8 cellular contexts compared by ENCODE assay signal in the genomic region with DNA sequence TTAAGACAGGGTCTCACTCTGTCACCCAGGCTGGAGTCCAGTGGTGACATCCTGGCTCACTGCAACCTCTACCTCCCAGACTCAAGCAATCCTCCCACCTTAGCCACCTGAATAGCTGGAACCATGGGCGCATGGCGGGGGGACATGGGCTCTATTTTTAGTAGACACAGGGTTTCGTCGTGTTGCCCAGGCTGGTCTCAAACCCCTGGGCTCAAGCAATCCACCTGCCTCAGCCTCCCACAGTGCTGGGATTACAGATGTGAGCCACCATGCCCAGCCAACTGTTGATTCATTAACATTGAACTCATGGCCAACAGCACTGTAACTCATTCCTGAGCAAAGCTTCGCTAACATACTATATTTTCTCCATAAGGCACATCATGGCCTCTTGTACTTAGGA. TPM values are rescaled to one million over a fixed set of nuclear protein-coding genes. Genes with fewer than 3 reads are reported as not detected.
DNase-seq lines count a peak whose midpoint lies in the region; ATAC-seq and TF ChIP-seq lines count a peak whose summit lies in the region.
"Not testable (repeated sequence)": the region's sequence is repeated elsewhere in the genome, so short reads cannot be mapped to it uniquely, and the experiment has no call there.

No MANE protein-coding gene starts in this region.

- H3K27me3 Mint-ChIP-seq in IgD-negative memory B cell; WTC11 (ENCODE audit: low read depth); activated CD8-positive, alpha-beta memory T cell treated with anti-CD3 and anti-CD28 coated beads, Interleukin-2, amount 10 ng/mL, durations not matched to agents 7 days and 5 days; activated naive CD4-positive, alpha-beta T cell treated with anti-CD3 and anti-CD28 coated beads, Interleukin-2, amount 50 U/mL, for 24 hours; effector memory CD8-positive, alpha-beta T cell; mesothelial cell of epicardium (ENCODE audit: low read depth); progenitor cell of endocrine pancreas: not testable (repeated sequence)

- POLR2A ChIA-PET in WTC11 (lab: Charles Lee): not testable (repeated sequence)

- H3K9me3 ChIP-seq in BLaER1 treated with 17β-estradiol and CSF1 and Interleukin-3, amounts not matched to agents 10 nM and 100 nM (replicated peaks in 1 of 11): peaks cover 0 to 16% (median 0%) of the 10 kb centered on the region in 11 experiments; a peak in 6 of 22 replicates

- H3K4me1 Mint-ChIP-seq in IgD-negative memory B cell: peaks cover 52 to 71% (median 68%) of the 10 kb centered on the region in 3 donors
- H3K4me1 Mint-ChIP-seq in WTC11: peaks cover 21% of the 10 kb centered on the region
- H3K4me1 Mint-ChIP-seq in activated CD8-positive, alpha-beta memory T cell treated with anti-CD3 and anti-CD28 coated beads, Interleukin-2, amount 10 ng/mL, durations not matched to agents 7 days and 5 days: peaks cover 86% of the 10 kb centered on the region
- H3K4me1 Mint-ChIP-seq in activated naive CD4-positive, alpha-beta T cell treated with anti-CD3 and anti-CD28 coated beads, Interleukin-2, amount 50 U/mL, for 24 hours: peaks cover 79% of the 10 kb centered on the region
- H3K4me1 Mint-ChIP-seq in effector memory CD8-positive, alpha-beta T cell (ENCODE audit: low read depth in 2 of 2): peaks cover 62 to 76% of the 10 kb centered on the region in 2 donors
- not testable (repeated sequence) for H3K4me1 Mint-ChIP-seq in mesothelial cell of epicardium
- peaks cover 42% of the 10 kb centered on the region for H3K4me1 Mint-ChIP-seq in progenitor cell of endocrine pancreas (ENCODE audit: low read depth)

- peak overlapping the region; percentile 82 to 98 (median 91); a peak in 21 of 22 replicates for H3K4me2 ChIP-seq in BLaER1 treated with 17β-estradiol and CSF1 and Interleukin-3, amounts not matched to agents 10 nM and 100 nM

- peaks cover 82 to 99% (median 94%) of the 10 kb centered on the region in 10 experiments for H3K4me1 ChIP-seq in BLaER1 treated with 17β-estradiol and CSF1 and Interleukin-3, amounts not matched to agents 10 nM and 100 nM

- H3K9ac ChIP-seq in BLaER1 treated with 17β-estradiol and CSF1 and Interleukin-3, amounts not matched to agents 10 nM and 100 nM: peak overlapping the region in 10 of 11 experiments; percentile 20 to 93 (median 81); a peak in 12 of 22 replicates

- H3K9me3 Mint-ChIP-seq in IgD-negative memory B cell; WTC11; activated CD8-positive, alpha-beta memory T cell treated with anti-CD3 and anti-CD28 coated beads, Interleukin-2, amount 10 ng/mL, durations not matched to agents 7 days and 5 days (ENCODE audit: low read depth); activated naive CD4-positive, alpha-beta T cell treated with anti-CD3 and anti-CD28 coated beads, Interleukin-2, amount 50 U/mL, for 24 hours; effector memory CD8-positive, alpha-beta T cell; mesothelial cell of epicardium; progenitor cell of endocrine pancreas (ENCODE audit: low read depth): not testable (repeated sequence)

- peaks cover 0 to 19% (median 0%) of the 10 kb centered on the region in 11 experiments; a peak in 6 of 22 replicates for H4K20me1 ChIP-seq in BLaER1 treated with 17β-estradiol and CSF1 and Interleukin-3, amounts not matched to agents 10 nM and 100 nM

- not testable (repeated sequence) for DNase-seq in WTC11 (ENCODE audit: low spot score); activated CD8-positive, alpha-beta memory T cell treated with anti-CD3 and anti-CD28 coated beads, Interleukin-2, amount 10 ng/mL, durations not matched to agents 7 days and 5 days; effector memory CD8-positive, alpha-beta T cell; mesothelial cell of epicardium (ENCODE audit: low spot score in 2 of 2, unreplicated experiment in 2 of 2); progenitor cell of endocrine pancreas (ENCODE audit: low spot score, unreplicated experiment)

- TF ChIP-seq CTCF in WTC11 (IDR thresholded peaks at IDR 0.05); mesothelial cell of epicardium (IDR thresholded peaks at IDR 0.05; ENCODE audit: unreplicated experiment); progenitor cell of endocrine pancreas (IDR thresholded peaks at IDR 0.05; ENCODE audit: unreplicated experiment): not testable (repeated sequence)

- peaks cover 0 to 26% (median 0%) of the 10 kb centered on the region in 11 experiments; a peak in 3 of 22 replicates for H3K36me3 ChIP-seq in BLaER1 treated with 17β-estradiol and CSF1 and Interleukin-3, amounts not matched to agents 10 nM and 100 nM

- H3K27me3 ChIP-seq in BLaER1 treated with 17β-estradiol and CSF1 and Interleukin-3, amounts not matched to agents 10 nM and 100 nM: not testable (repeated sequence)

- 0 out of 20 replicates have a peak overlapping the region, but pooled peaks of 1 of the 10 experiments have one; percentile 17 for H3K4me3 ChIP-seq in BLaER1 treated with 17β-estradiol and CSF1 and Interleukin-3, amounts not matched to agents 10 nM and 100 nM

- H3K27ac Mint-ChIP-seq in IgD-negative memory B cell: peak overlapping the region; percentile 66 to 93 (median 75)
- 0 out of 2 replicates have a peak overlapping the region, but pooled peaks have one; percentile 64 for H3K27ac Mint-ChIP-seq in WTC11
- H3K27ac Mint-ChIP-seq in activated CD8-positive, alpha-beta memory T cell treated with anti-CD3 and anti-CD28 coated beads, Interleukin-2, amount 10 ng/mL, durations not matched to agents 7 days and 5 days: peak overlapping the region; percentile 80
- peak overlapping the region; percentile 89 for H3K27ac Mint-ChIP-seq in activated naive CD4-positive, alpha-beta T cell treated with anti-CD3 and anti-CD28 coated beads, Interleukin-2, amount 50 U/mL, for 24 hours
- H3K27ac Mint-ChIP-seq in effector memory CD8-positive, alpha-beta T cell: peak overlapping the region in 1 of 2 donors; percentile 89
- peak overlapping the region; percentile 30 for H3K27ac Mint-ChIP-seq in mesothelial cell of epicardium
- H3K27ac Mint-ChIP-seq in progenitor cell of endocrine pancreas: peak overlapping the region; percentile 60

- CTCF ChIA-PET in WTC11 (lab: Charles Lee); activated CD8-positive, alpha-beta memory T cell treated with anti-CD3 and anti-CD28 coated beads, Interleukin-2, amount 10 ng/mL, durations not matched to agents 7 days and 5 days (lab: Charles Lee): not testable (repeated sequence)

- H3K36me3 Mint-ChIP-seq in IgD-negative memory B cell; WTC11; activated CD8-positive, alpha-beta memory T cell treated with anti-CD3 and anti-CD28 coated beads, Interleukin-2, amount 10 ng/mL, durations not matched to agents 7 days and 5 days; activated naive CD4-positive, alpha-beta T cell treated with anti-CD3 and anti-CD28 coated beads, Interleukin-2, amount 50 U/mL, for 24 hours; mesothelial cell of epicardium; progenitor cell of endocrine pancreas (ENCODE audit: insufficient read depth): not testable (repeated sequence)
- peaks cover 49% of the 10 kb centered on the region for H3K36me3 Mint-ChIP-seq in effector memory CD8-positive, alpha-beta T cell (ENCODE audit: insufficient read depth)

- H3K4me3 Mint-ChIP-seq in IgD-negative memory B cell: peak overlapping the region in 3 of 4 donors; percentile 7 to 74 (median 67)
- H3K4me3 Mint-ChIP-seq in WTC11; activated CD8-positive, alpha-beta memory T cell treated with anti-CD3 and anti-CD28 coated beads, Interleukin-2, amount 10 ng/mL, durations not matched to agents 7 days and 5 days; activated naive CD4-positive, alpha-beta T cell treated with anti-CD3 and anti-CD28 coated beads, Interleukin-2, amount 50 U/mL, for 24 hours; mesothelial cell of epicardium; progenitor cell of endocrine pancreas (ENCODE audit: low read depth): not testable (repeated sequence)
- H3K4me3 Mint-ChIP-seq in effector memory CD8-positive, alpha-beta T cell: peak overlapping the region; percentile 54 to 67

- ATAC-seq in WTC11; activated CD8-positive, alpha-beta memory T cell treated with anti-CD3 and anti-CD28 coated beads, Interleukin-2, amount 10 ng/mL, durations not matched to agents 7 days and 5 days; effector memory CD8-positive, alpha-beta T cell (replicated peaks): not testable (repeated sequence)

- peak overlapping the region; percentile 91 to 100 (median 96) for H3K27ac ChIP-seq in BLaER1 treated with 17β-estradiol and CSF1 and Interleukin-3, amounts not matched to agents 10 nM and 100 nM

RNA-seq across cellular contexts. Expression of gene CYTH1, which starts 31.1 kb away (rescaled TPM):
- 210 TPM for polyA plus RNA-seq in IgD-negative memory B cell
- 15.1 to 20.0 TPM (median 15.8 TPM) in 3 replicates for total RNA-seq in WTC11 (2021)
- total RNA-seq in activated CD8-positive, alpha-beta memory T cell treated with anti-CD3 and anti-CD28 coated beads, Interleukin-2, amount 10 ng/mL, durations not matched to agents 7 days and 5 days: 100 to 1,000 TPM; 151 to 156 TPM
- total RNA-seq in mesothelial cell of epicardium: 40.3 to 44.3 TPM (median 42.8 TPM) in 3 replicates
- total RNA-seq in progenitor cell of endocrine pancreas: 30.1 and 33.3 TPM in 2 replicates
